Comparison of ENCODE assay signal across 28 cellular contexts in genomic region chr21:45450741-45451740, GRCh38. TPM values are rescaled to one million over a fixed set of nuclear protein-coding genes. Genes with fewer than 3 reads are reported as not detected.
DNase-seq lines count a peak whose midpoint lies in the region; ATAC-seq, FAIRE-seq and TF ChIP-seq lines count a peak whose summit lies in the region.
"Had no signal": no experiment of that assay in that cellular context is flagged by ENCODE, and none has a peak within 500 bp of the region (broad histone marks: within the 10 kb centered on the region; RNA-seq: fewer than 3 reads in every experiment).

No MANE protein-coding gene starts in this region.

- in situ Hi-C loops in HepG2 (cut with HindIII; ENCODE audit: extremely low pct_ligation_motif_present, low pct_unique_long_range_greater_than_20kb), result no loop called here

- POLR2A ChIA-PET in HepG2 (lab: Yijun Ruan, JAX), result interaction anchor here (1.0 to 4.4 kb wide), 6 partner anchors 9 to 159 kb away, joined by 3 to 41 read pairs (median 6); no protein-coding TSS in a partner anchor
- POLR2A ChIA-PET in activated CD4-positive, alpha-beta memory T cell treated with anti-CD3 and anti-CD28 coated beads for 36 hours (lab: Charles Lee), result no interaction called here

- peaks cover 8% of the 10 kb centered on the region for H3K27me3 Mint-ChIP-seq in activated CD4-positive, alpha-beta memory T cell treated with anti-CD3 and anti-CD28 coated beads for 36 hours

- H3K36me3 Mint-ChIP-seq in activated CD4-positive, alpha-beta memory T cell treated with anti-CD3 and anti-CD28 coated beads for 36 hours, result no peaks in the 10 kb centered on the region
- H3K36me3 Mint-ChIP-seq: CD4-positive, alpha-beta memory T cell; natural killer cell had no signal

- ATAC-seq in HepG2 (peak; percentile 4; the same call in 1 of the 3 replicates), HG02759 (IDR thresholded peaks at IDR 0.05; ENCODE audit: unreplicated experiment) (no peak), HG03025 (IDR thresholded peaks at IDR 0.05; ENCODE audit: low FRiP score, unreplicated experiment) (no peak)
- ATAC-seq: effector memory CD8-positive, alpha-beta T cell; natural killer cell had no signal

- TF ChIP-seq EP300 in HepG2 (IDR thresholded peaks at IDR 0.05; ENCODE audit: low read depth in 2 of 2, low read length in 2 of 2) (no peak), HepG2 (CRISPR knock-in tag; IDR thresholded peaks at IDR 0.05; ENCODE audit: borderline replicate concordance) (no peak)

- H3K27ac Mint-ChIP-seq in activated CD4-positive, alpha-beta memory T cell treated with anti-CD3 and anti-CD28 coated beads for 36 hours, result no peak overlapping the region
- H3K27ac Mint-ChIP-seq: activated naive CD4-positive, alpha-beta T cell treated with anti-CD3 and anti-CD28 coated beads for 36 hours; effector memory CD8-positive, alpha-beta T cell; natural killer cell; stimulated activated naive CD8-positive, alpha-beta T cell treated with anti-CD3 and anti-CD28 coated beads, Interleukin-15, Interleukin-2, amounts not matched to agents 100 ng/mL and 50 ng/mL, for 24 hours had no signal

- peaks cover 83% of the 10 kb centered on the region for H3K79me2 ChIP-seq in HepG2 (ENCODE audit: insufficient read depth, low read length)

- no peaks in the 10 kb centered on the region for H4K20me1 ChIP-seq in HepG2 (ENCODE audit: insufficient read depth, low read length)

- H2AFZ ChIP-seq in HepG2 (ENCODE audit: low read length), result no peak overlapping the region

- H3K27me3 ChIP-seq in HepG2 (ENCODE audit: control insufficient read depth in 1 of 2, insufficient read depth in 2 of 2, low read length in 2 of 2) (no peaks in the 10 kb centered on the region), small intestine (ENCODE audit: control insufficient read depth in 2 of 2, insufficient read depth in 2 of 2, low read length in 2 of 2) (no peaks in the 10 kb centered on the region)
- H3K27me3 ChIP-seq: colonic mucosa, thyroid gland had no signal

- H3K36me3 ChIP-seq in HepG2 (replicated peaks in 1 of 2; ENCODE audit: control insufficient read depth in 1 of 2, insufficient read depth in 2 of 2, low read length in 2 of 2) (peaks cover 6 to 8% of the 10 kb centered on the region in 2 experiments; a peak in 3 of 5 replicates), small intestine (ENCODE audit: control insufficient read depth in 2 of 2, insufficient read depth in 2 of 2, low read length in 2 of 2) (no peaks in the 10 kb centered on the region)
- H3K36me3 ChIP-seq: colonic mucosa, thyroid gland had no signal

- H3K4me3 Mint-ChIP-seq in activated CD4-positive, alpha-beta memory T cell treated with anti-CD3 and anti-CD28 coated beads for 36 hours, result no peak overlapping the region
- H3K4me3 Mint-ChIP-seq: activated naive CD4-positive, alpha-beta T cell treated with anti-CD3 and anti-CD28 coated beads for 36 hours; CD4-positive, alpha-beta memory T cell; effector memory CD8-positive, alpha-beta T cell; natural killer cell; stimulated activated naive CD8-positive, alpha-beta T cell treated with anti-CD3 and anti-CD28 coated beads, Interleukin-15, Interleukin-2, amounts not matched to agents 100 ng/mL and 50 ng/mL, for 24 hours had no signal

- H3K9me3 ChIP-seq in HepG2 (ENCODE audit: low read length), result no peaks in the 10 kb centered on the region; the same call in 1 of the 2 replicates
- no peaks in the 10 kb centered on the region for H3K9me3 ChIP-seq in small intestine (ENCODE audit: control insufficient read depth, low read depth)
- H3K9me3 ChIP-seq: colonic mucosa, thyroid gland had no signal

- CTCF ChIA-PET in HepG2 (lab: Yijun Ruan, JAX; ENCODE audit: low intra/inter-chr PET ratio, low total read pairs), result no interaction called here
- CTCF ChIA-PET in activated CD4-positive, alpha-beta memory T cell treated with anti-CD3 and anti-CD28 coated beads for 36 hours (lab: Charles Lee), result interaction anchor here (1.4 kb wide), 1 partner anchor 11 kb away, joined by 4 read pairs; no protein-coding TSS in a partner anchor

- BruUV-seq in HepG2 (replicated peaks; lab: Mats Ljungman, UMichigan), result no TSS peak

- 91% methylated on average over 28 of the region's 35 CpGs for WGBS in HepG2 (ENCODE audit: low lambda C conversion rate)
- 79 to 88% (median 83%) methylated on average over 35 of the region's 35 CpGs for WGBS in small intestine, 3 donors

- no peak for TF ChIP-seq POLR2A in HepG2 (IDR thresholded peaks at IDR 0.05; ENCODE audit: insufficient read depth in 1 of 2, low read depth in 2 of 2, low read length in 2 of 2)

- TF ChIP-seq CTCF in HepG2 (CRISPR knock-in tag; IDR thresholded peaks at IDR 0.05), result no peak

- H3K9ac ChIP-seq in HepG2 (ENCODE audit: insufficient read depth, low read depth, low read length), result no peak overlapping the region
- H3K9ac ChIP-seq: KMS-11 had no signal

- peaks cover 11% of the 10 kb centered on the region for H3K9me3 Mint-ChIP-seq in activated CD4-positive, alpha-beta memory T cell treated with anti-CD3 and anti-CD28 coated beads for 36 hours
- H3K9me3 Mint-ChIP-seq: activated naive CD4-positive, alpha-beta T cell treated with anti-CD3 and anti-CD28 coated beads for 36 hours; effector memory CD8-positive, alpha-beta T cell; natural killer cell had no signal

- H3K4me3 ChIP-seq in HepG2 (replicated peaks in 1 of 3; ENCODE audit: insufficient read depth in 1 of 3, low read depth in 2 of 3, low read length in 3 of 3) (no peak overlapping the region), small intestine (ENCODE audit: low read depth in 1 of 2, low read length in 2 of 2) (no peak overlapping the region)
- H3K4me3 ChIP-seq: colonic mucosa, esophagus muscularis mucosa, smooth muscle cell, thyroid gland had no signal

- TF ChIP-seq RAD21 in HepG2 (CRISPR knock-in tag; IDR thresholded peaks at IDR 0.05), result no peak

- no peak overlapping the region for H3K4me2 ChIP-seq in HepG2 (ENCODE audit: low read depth, low read length)
- H3K4me2 ChIP-seq: KMS-11, smooth muscle cell had no signal

- H3K4me1 ChIP-seq in HepG2 (ENCODE audit: insufficient read depth, low read length), result peaks cover 82% of the 10 kb centered on the region
- no peaks in the 10 kb centered on the region for H3K4me1 ChIP-seq in small intestine (ENCODE audit: control insufficient read depth in 2 of 2, insufficient read depth in 1 of 2, low read depth in 1 of 2, low read length in 1 of 2)
- H3K4me1 ChIP-seq: colonic mucosa had no signal

- no peaks in the 10 kb centered on the region for H3K4me1 Mint-ChIP-seq in activated CD4-positive, alpha-beta memory T cell treated with anti-CD3 and anti-CD28 coated beads for 36 hours (ENCODE audit: low read depth)

- FAIRE-seq in HepG2 (lab: Jason Lieb, UNC), result no peak
- no peak for FAIRE-seq in small intestine (lab: Jason Lieb, UNC)

- intact Hi-C loops in HepG2 (cut with micrococcal nuclease; ENCODE audit: unreplicated experiment), result no loop called here
- intact Hi-C loops in activated CD4-positive, alpha-beta memory T cell treated with anti-CD3 and anti-CD28 coated beads for 36 hours (cut with micrococcal nuclease), result no loop called here

- peak; percentile 13 for DNase-seq in NCI-H524 treated with DMSO at 0.1 percent for 48 hours (lab: John Stamatoyannopoulos, UW)
- DNase-seq in cerebellum (ENCODE audit: low spot score), result peak; percentile 63
- no peak for DNase-seq in HepG2 (ENCODE audit: low spot score)
- DNase-seq in small intestine, result peak; percentile 12
- DNase-seq in activated CD4-positive, alpha-beta memory T cell treated with anti-CD3 and anti-CD28 coated beads for 36 hours, result no peak
- DNase-seq in NCI-H1930 (lab: John Stamatoyannopoulos, UW), result no peak
- DNase-seq: activated CD4-positive, CD25-positive, alpha-beta regulatory T cell treated with anti-CD3 and anti-CD28 coated beads, Interleukin-2, amount 50 U/mL, for 72 hours; activated CD8-positive, alpha-beta memory T cell treated with anti-CD3 and anti-CD28 coated beads for 24 hours; activated naive CD4-positive, alpha-beta T cell treated with anti-CD3 and anti-CD28 coated beads for 36 hours; activated T-cell treated with anti-CD3 and anti-CD28 coated beads, Interleukin-2, amount 50 U/mL, for 48 hours; colonic mucosa; effector memory CD8-positive, alpha-beta T cell; GF-D8; HCEC 1CT; natural killer cell; NCI-H2029; NCI-H226; OCI-M1; SHP77 treated with DMSO at 0.1 percent for 48 hours; stimulated activated CD4-positive, alpha-beta T cell treated with anti-CD3 and anti-CD28 coated beads, Interleukin-4, amount 100 ng/mL, for 1 hour; thyroid gland had no signal

- H3K27ac ChIP-seq in HepG2 (ENCODE audit: extremely low read length, insufficient read depth, low read length) (peak overlapping the region; percentile 24), small intestine (ENCODE audit: low read depth in 1 of 2, low read length in 1 of 2) (no peak overlapping the region)
- H3K27ac ChIP-seq: colonic mucosa, esophagus muscularis mucosa, KMS-11, thyroid gland had no signal

TF ChIP-seq in HepG2, 621 proteins besides CTCF, POLR2A, EP300 and RAD21 (continues in another document):
- TF ChIP-seq ZNF224 (CRISPR knock-in tag; IDR thresholded peaks at IDR 0.05), result no peak
- peak; percentile 48; the same call in 1 of the 2 replicates for TF ChIP-seq ZBTB38 (CRISPR knock-in tag; IDR thresholded peaks at IDR 0.05)

RNA-seq across cellular contexts. Expression of gene COL18A1, which starts 46.1 kb away (rescaled TPM):
- total RNA-seq in cerebellum (25.2 TPM), HepG2 (2016; rRNA removed; fragmentation: Illumina TruSeq; extraction: Trizol) (21.2 and 102 TPM in 2 replicates)
- total RNA-seq in HepG2 (2016; cell fraction: cytosol; rRNA removed; fragmentation: Illumina TruSeq; extraction: Trizol; ENCODE audit: low read depth), result 5.5 and 5.6 TPM in 2 replicates
- total RNA-seq in HepG2 (2016; cell fraction: insoluble cytoplasmic fraction; rRNA removed; fragmentation: Illumina TruSeq; extraction: Trizol), result 18.4 and 106 TPM in 2 replicates
- total RNA-seq in HepG2 (2016; cell fraction: membrane; rRNA removed; fragmentation: Illumina TruSeq; extraction: Trizol), result 10.8 and 11.6 TPM in 2 replicates
- 122 and 150 TPM in 2 replicates for total RNA-seq in HepG2 (2016; cell fraction: nucleus; rRNA removed; fragmentation: Illumina TruSeq; extraction: Trizol)
- polyA plus RNA-seq in HepG2 (2011; rRNA removed) (79.0 and 128 TPM in 2 replicates), small intestine (10 to 100 TPM in 1 of 3 donors, 1 to 10 TPM in 2; 2.2 to 34.3 (median 5.7) TPM)
- 51.6 and 89.8 TPM in 2 replicates for polyA plus RNA-seq in HepG2 (2011; cell fraction: cytosol; rRNA removed)
- polyA plus RNA-seq in HepG2 (2011; cell fraction: nucleus; rRNA removed), result 1,622 and 2,194 TPM in 2 replicates
- polyA plus RNA-seq in HepG2 (2012), result 59.0 and 129 TPM in 2 replicates
- 4.3 and 4.4 TPM in 2 replicates for polyA plus RNA-seq in HepG2 (2016; cell fraction: cytosol; fragmentation: Illumina TruSeq; extraction: Trizol; ENCODE audit: low read depth)
- polyA plus RNA-seq in HepG2 (2016; cell fraction: insoluble cytoplasmic fraction; fragmentation: Illumina TruSeq; extraction: Trizol; ENCODE audit: low read depth), result 20.7 and 26.9 TPM in 2 replicates
- polyA plus RNA-seq in HepG2 (2016; cell fraction: membrane; fragmentation: Illumina TruSeq; extraction: Trizol; ENCODE audit: low read depth), result 5.0 and 6.2 TPM in 2 replicates
- 308 and 331 TPM in 2 replicates for polyA plus RNA-seq in HepG2 (2016; cell fraction: nucleus; fragmentation: Illumina TruSeq; extraction: Trizol; ENCODE audit: insufficient read depth, low read depth)
- polyA minus RNA-seq in HepG2 (2011; rRNA and poly(A)+ RNA removed; ENCODE audit: low replicate concordance), result 0.09 and 44.3 TPM in 2 replicates
- polyA minus RNA-seq in HepG2 (2011; cell fraction: cytosol; rRNA and poly(A)+ RNA removed), result 36.9 and 37.7 TPM in 2 replicates
- 46.7 and 51.1 TPM in 2 replicates for polyA minus RNA-seq in HepG2 (2011; cell fraction: nucleus; rRNA and poly(A)+ RNA removed)
- total RNA-seq in activated CD4-positive, alpha-beta memory T cell treated with anti-CD3 and anti-CD28 coated beads for 36 hours, result 1 to 10 TPM; 4.5 TPM

Comparison
In these comparisons a context has a peak if more than half of its experiments do, and no peak if none do; other contexts are left out.
1. DNase-seq: peak in NCI-H524 treated with DMSO at 0.1 percent for 48 hours (single experiment), cerebellum (single experiment) and small intestine (single experiment); none in HepG2 (single experiment), activated CD4-positive, alpha-beta memory T cell treated with anti-CD3 and anti-CD28 coated beads for 36 hours (single experiment) and NCI-H1930 (0 of 2).